18 cellular contexts compared by ENCODE assay signal in the genomic region with DNA sequence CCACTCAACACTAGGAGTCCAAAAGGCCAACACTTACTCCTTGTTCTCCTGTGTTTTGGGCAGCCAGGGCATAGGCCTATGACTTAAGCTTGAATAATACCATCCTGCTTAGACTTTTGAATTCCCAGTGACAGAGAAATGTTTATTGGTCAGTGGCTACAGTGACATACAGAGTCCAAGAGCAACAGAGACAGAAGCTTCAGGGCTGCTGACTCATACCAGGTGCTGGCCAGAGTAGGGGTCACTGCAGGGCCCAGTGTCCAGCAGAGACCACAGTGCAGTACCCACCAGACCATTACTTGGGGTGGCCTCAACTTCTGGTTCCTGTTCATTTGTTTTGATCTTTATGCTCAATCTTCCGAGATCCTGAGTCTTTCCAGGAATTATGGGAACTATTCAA. TPM values are rescaled to one million over a fixed set of nuclear protein-coding genes. Genes with fewer than 3 reads are reported as not detected.
DNase-seq lines count a peak whose midpoint lies in the region; ATAC-seq and TF ChIP-seq lines count a peak whose summit lies in the region.
"Had no signal": no experiment of that assay in that cellular context is flagged by ENCODE, and none has a peak within 500 bp of the region (broad histone marks: within the 10 kb centered on the region; RNA-seq: fewer than 3 reads in every experiment).

No MANE protein-coding gene starts in this region.

- H3K9ac ChIP-seq in mesenchymal stem cell (ENCODE audit: low read length): no peak overlapping the region
- H3K9ac ChIP-seq: GM23248 had no signal

- H3K27ac ChIP-seq in gastroesophageal sphincter: no peak overlapping the region
- H3K27ac ChIP-seq in mesenchymal stem cell (ENCODE audit: low read length, poor library complexity, severe bottlenecking): no peak overlapping the region
- no peak overlapping the region for H3K27ac ChIP-seq in upper lobe of right lung
- H3K27ac ChIP-seq: GM23248 had no signal

- H3K79me1 ChIP-seq in mesenchymal stem cell (replicated peaks; ENCODE audit: low read length, poor library complexity, severe bottlenecking): no peaks in the 10 kb centered on the region

- no peaks in the 10 kb centered on the region for H3K9me3 ChIP-seq in gastroesophageal sphincter
- no peaks in the 10 kb centered on the region for H3K9me3 ChIP-seq in mesenchymal stem cell (ENCODE audit: control insufficient read depth, low read length)
- H3K9me3 ChIP-seq in upper lobe of right lung: no peaks in the 10 kb centered on the region
- H3K9me3 ChIP-seq: BE2C had no signal

- peaks cover 30% of the 10 kb centered on the region for H3K27me3 ChIP-seq in gastroesophageal sphincter
- peaks cover 9 to 19% of the 10 kb centered on the region in 2 experiments for H3K27me3 ChIP-seq in mesenchymal stem cell (ENCODE audit: control insufficient read depth in 1 of 2, insufficient read depth in 1 of 2, low read length in 2 of 2)
- H3K27me3 ChIP-seq in upper lobe of right lung: peaks cover 10% of the 10 kb centered on the region

- no peaks in the 10 kb centered on the region for H3K36me3 Mint-ChIP-seq in naive thymus-derived CD8-positive, alpha-beta T cell
- H3K36me3 Mint-ChIP-seq: CD4-positive, CD25-positive, alpha-beta regulatory T cell; CD8-positive, alpha-beta memory T cell had no signal

- H3K4me3 Mint-ChIP-seq in naive thymus-derived CD8-positive, alpha-beta T cell: no peak overlapping the region
- H3K4me3 Mint-ChIP-seq: CD4-positive, CD25-positive, alpha-beta regulatory T cell; CD8-positive, alpha-beta memory T cell had no signal

- H3K4me1 ChIP-seq in gastroesophageal sphincter (peaks cover 0 to 4% (median 0%) of the 10 kb centered on the region in 3 donors), mesenchymal stem cell (ENCODE audit: control insufficient read depth, insufficient read depth, low read depth, low read length) (peaks cover 1% of the 10 kb centered on the region), upper lobe of right lung (no peaks in the 10 kb centered on the region)
- H3K4me1 ChIP-seq: BE2C had no signal

- no peak overlapping the region for H2AK5ac ChIP-seq in mesenchymal stem cell (ENCODE audit: low read length, severe bottlenecking)

- H3K9me3 Mint-ChIP-seq in naive thymus-derived CD8-positive, alpha-beta T cell: no peaks in the 10 kb centered on the region
- H3K9me3 Mint-ChIP-seq: CD8-positive, alpha-beta memory T cell had no signal

- H2BK12ac ChIP-seq in mesenchymal stem cell (ENCODE audit: low read length in 2 of 2): no peak overlapping the region

- TF ChIP-seq EP300 in gastroesophageal sphincter (IDR thresholded peaks at IDR 0.05): no peak

- no peak overlapping the region for H3K4ac ChIP-seq in mesenchymal stem cell (ENCODE audit: low read depth in 1 of 2, low read length in 2 of 2)

- H2BK5ac ChIP-seq in mesenchymal stem cell (ENCODE audit: low read depth, low read length, poor library complexity, severe bottlenecking): no peak overlapping the region

- TF ChIP-seq CTCF in gastroesophageal sphincter (IDR thresholded peaks at IDR 0.05): no peak
- TF ChIP-seq CTCF in upper lobe of right lung (IDR thresholded peaks at IDR 0.05): no peak

- no peak overlapping the region for H2AFZ ChIP-seq in mesenchymal stem cell (ENCODE audit: low read depth, low read length)
- H2AFZ ChIP-seq: GM23248 had no signal

- peaks cover 11 to 18% (median 15%) of the 10 kb centered on the region in 5 donors for H3K27me3 Mint-ChIP-seq in naive thymus-derived CD8-positive, alpha-beta T cell

- H3K14ac ChIP-seq in mesenchymal stem cell (ENCODE audit: low read length in 2 of 2): no peak overlapping the region

- no peak overlapping the region for H3K23ac ChIP-seq in mesenchymal stem cell (ENCODE audit: low read length in 2 of 2)

- TF ChIP-seq POLR2A in gastroesophageal sphincter (IDR thresholded peaks at IDR 0.05): no peak

- DNase-seq in mesenchymal stem cell: peak; percentile 11
- peak; percentile 62 for DNase-seq in renal cortical epithelial cell (ENCODE audit: low read depth)
- DNase-seq in upper lobe of right lung: no peak
- no peak for DNase-seq in occipital lobe (lab: John Stamatoyannopoulos, UW)
- no peak for DNase-seq in NCI-H526 treated with DMSO at 0.1 percent for 48 hours (lab: John Stamatoyannopoulos, UW)
- no peak for DNase-seq in T-helper 2 cell
- no peak for DNase-seq in naive thymus-derived CD8-positive, alpha-beta T cell
- DNase-seq: ACHN; BE2C; C1 segment of cervical spinal cord; CD4-positive, CD25-positive, alpha-beta regulatory T cell; CD8-positive, alpha-beta memory T cell; COR-L47; DMS 273 treated with DMSO at 0.1 percent for 48 hours; DMS53; GM23248; HCEC 1CT had no signal

- H3K36me3 ChIP-seq in gastroesophageal sphincter (no peaks in the 10 kb centered on the region), mesenchymal stem cell (ENCODE audit: control insufficient read depth in 1 of 2, insufficient read depth in 2 of 2, low read depth in 1 of 2, low read length in 2 of 2) (no peaks in the 10 kb centered on the region), upper lobe of right lung (no peaks in the 10 kb centered on the region)
- H3K36me3 ChIP-seq: BE2C had no signal

- 100% methylated on average over 1 of the region's 1 CpG; no CpG with 5 or more reads in 1 of the 2 donors for WGBS in gastroesophageal sphincter (ENCODE audit: low coverage in 1 of 2), 2 donors
- WGBS in mesenchymal stem cell: no CpG with 5 or more reads among the region's 1 CpG

- POLR2A ChIA-PET in naive thymus-derived CD8-positive, alpha-beta T cell (lab: Charles Lee): no interaction called here

- no peak overlapping the region for H4K8ac ChIP-seq in mesenchymal stem cell (ENCODE audit: low read length)

- H3K4me3 ChIP-seq in gastroesophageal sphincter: no peak overlapping the region
- no peak overlapping the region for H3K4me3 ChIP-seq in mesenchymal stem cell (ENCODE audit: insufficient read depth in 1 of 2, low read depth in 1 of 2, low read length in 2 of 2)
- H3K4me3 ChIP-seq in upper lobe of right lung: no peak overlapping the region
- H3K4me3 ChIP-seq: GM23248 had no signal

- H3K4me1 Mint-ChIP-seq in naive thymus-derived CD8-positive, alpha-beta T cell: peaks cover 0 to 3% (median 1%) of the 10 kb centered on the region in 4 donors

- intact Hi-C loops in upper lobe of right lung (cut with DNase I): no loop called here

- H3K4me2 ChIP-seq in mesenchymal stem cell (ENCODE audit: low read length, poor library complexity, severe bottlenecking): no peak overlapping the region

- H3K27ac Mint-ChIP-seq in naive thymus-derived CD8-positive, alpha-beta T cell: no peak overlapping the region
- H3K27ac Mint-ChIP-seq: CD4-positive, CD25-positive, alpha-beta regulatory T cell; CD8-positive, alpha-beta memory T cell had no signal

- ATAC-seq in gastroesophageal sphincter (peak; percentile 19), upper lobe of right lung (peak; percentile 44)
- ATAC-seq in naive thymus-derived CD8-positive, alpha-beta T cell: no peak

- H4K91ac ChIP-seq in mesenchymal stem cell (ENCODE audit: low read length): no peak overlapping the region

- no peak overlapping the region for H2BK15ac ChIP-seq in mesenchymal stem cell (ENCODE audit: low read depth, poor library complexity, severe bottlenecking)

- no peak overlapping the region for H3K18ac ChIP-seq in mesenchymal stem cell (ENCODE audit: low read depth in 1 of 2, low read length in 2 of 2)

- H2BK120ac ChIP-seq in mesenchymal stem cell (ENCODE audit: low read depth, low read length): no peak overlapping the region

RNA-seq across cellular contexts. Expression of gene FREM2, which starts 6.0 kb away (rescaled TPM):
- total RNA-seq in gastroesophageal sphincter (under 1 TPM in 3 of 4 donors, not detected in 1; 0.19 to 0.40 (median 0.27) TPM), renal cortical epithelial cell (2.4 and 3.6 TPM in 2 replicates), upper lobe of right lung (13.9 TPM), occipital lobe (2.7 TPM)
- under 0.01 TPM for polyA plus RNA-seq in mesenchymal stem cell (2013, experiment 1 of 2)
- not detected for polyA plus RNA-seq in mesenchymal stem cell (2013, experiment 2 of 2)
- not detected for total RNA-seq in naive thymus-derived CD8-positive, alpha-beta T cell
- not detected for polyA plus RNA-seq in naive thymus-derived CD8-positive, alpha-beta T cell
- total RNA-seq: CD4-positive, CD25-positive, alpha-beta regulatory T cell; CD8-positive, alpha-beta memory T cell; GM23248 had no signal
- polyA plus RNA-seq: CD4-positive, CD25-positive, alpha-beta regulatory T cell; CD8-positive, alpha-beta memory T cell; GM23248 had no signal

Comparison
In these comparisons a context has a peak if more than half of its experiments do, and no peak if none do; other contexts are left out.
1. ATAC-seq: peak in gastroesophageal sphincter (single experiment) and upper lobe of right lung (single experiment); none in naive thymus-derived CD8-positive, alpha-beta T cell (0 of 2).
2. DNase-seq: peak in mesenchymal stem cell (single experiment) and renal cortical epithelial cell (single experiment); none in upper lobe of right lung (single experiment), occipital lobe (single experiment), NCI-H526 treated with DMSO at 0.1 percent for 48 hours (single experiment), T-helper 2 cell (0 of 5) and naive thymus-derived CD8-positive, alpha-beta T cell (0 of 10).